ENCODE assay signal across 1 cellular context in the genomic region with DNA sequence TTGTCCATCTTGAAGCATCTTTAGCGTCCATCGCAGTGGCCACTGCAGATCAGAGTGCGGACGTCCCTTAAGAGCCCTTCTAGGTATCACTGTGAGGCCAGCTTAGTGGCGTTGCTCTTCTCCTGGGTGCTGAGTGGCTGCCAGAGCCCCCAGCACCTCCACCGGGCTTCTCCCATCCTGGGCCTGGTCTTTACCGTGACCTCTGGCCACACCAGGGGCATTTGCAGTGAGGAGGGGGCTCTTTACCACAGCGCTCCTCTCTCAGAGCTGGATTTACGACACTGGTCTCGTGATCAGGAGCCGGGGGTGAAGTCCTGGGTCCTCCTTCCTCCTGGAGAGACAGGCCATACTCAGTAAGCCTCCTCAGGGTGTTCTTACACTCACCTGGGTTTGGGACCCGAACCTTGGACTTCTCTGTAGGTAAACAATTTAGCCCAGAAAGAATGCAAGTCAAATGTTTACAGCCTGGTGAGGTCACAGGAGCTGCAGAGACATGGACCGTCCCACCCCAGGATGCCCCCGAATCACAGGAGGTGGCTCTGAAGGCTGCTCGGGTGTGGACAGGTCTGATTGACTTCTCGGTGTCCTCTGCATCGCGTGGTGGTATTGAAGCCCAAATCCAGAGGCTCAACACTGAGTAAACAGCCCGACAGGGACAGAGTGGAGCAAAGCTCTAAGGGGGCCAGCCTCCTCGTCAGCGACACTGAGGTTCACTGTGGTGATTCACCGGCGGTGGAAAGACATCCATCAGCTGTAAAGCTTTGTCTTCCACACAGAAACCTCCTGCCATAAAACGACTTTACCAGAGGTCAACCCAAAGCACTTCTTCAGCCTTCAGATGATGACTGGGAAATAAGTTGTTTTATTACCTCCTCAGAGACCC.
TF ChIP-seq lines count a peak whose summit lies in the region.

No MANE protein-coding gene starts in this region.

TF ChIP-seq in A549, 52 proteins besides CTCF, POLR2A, EP300 and RAD21 (continued from another document):
- TF ChIP-seq, protein P1, sequence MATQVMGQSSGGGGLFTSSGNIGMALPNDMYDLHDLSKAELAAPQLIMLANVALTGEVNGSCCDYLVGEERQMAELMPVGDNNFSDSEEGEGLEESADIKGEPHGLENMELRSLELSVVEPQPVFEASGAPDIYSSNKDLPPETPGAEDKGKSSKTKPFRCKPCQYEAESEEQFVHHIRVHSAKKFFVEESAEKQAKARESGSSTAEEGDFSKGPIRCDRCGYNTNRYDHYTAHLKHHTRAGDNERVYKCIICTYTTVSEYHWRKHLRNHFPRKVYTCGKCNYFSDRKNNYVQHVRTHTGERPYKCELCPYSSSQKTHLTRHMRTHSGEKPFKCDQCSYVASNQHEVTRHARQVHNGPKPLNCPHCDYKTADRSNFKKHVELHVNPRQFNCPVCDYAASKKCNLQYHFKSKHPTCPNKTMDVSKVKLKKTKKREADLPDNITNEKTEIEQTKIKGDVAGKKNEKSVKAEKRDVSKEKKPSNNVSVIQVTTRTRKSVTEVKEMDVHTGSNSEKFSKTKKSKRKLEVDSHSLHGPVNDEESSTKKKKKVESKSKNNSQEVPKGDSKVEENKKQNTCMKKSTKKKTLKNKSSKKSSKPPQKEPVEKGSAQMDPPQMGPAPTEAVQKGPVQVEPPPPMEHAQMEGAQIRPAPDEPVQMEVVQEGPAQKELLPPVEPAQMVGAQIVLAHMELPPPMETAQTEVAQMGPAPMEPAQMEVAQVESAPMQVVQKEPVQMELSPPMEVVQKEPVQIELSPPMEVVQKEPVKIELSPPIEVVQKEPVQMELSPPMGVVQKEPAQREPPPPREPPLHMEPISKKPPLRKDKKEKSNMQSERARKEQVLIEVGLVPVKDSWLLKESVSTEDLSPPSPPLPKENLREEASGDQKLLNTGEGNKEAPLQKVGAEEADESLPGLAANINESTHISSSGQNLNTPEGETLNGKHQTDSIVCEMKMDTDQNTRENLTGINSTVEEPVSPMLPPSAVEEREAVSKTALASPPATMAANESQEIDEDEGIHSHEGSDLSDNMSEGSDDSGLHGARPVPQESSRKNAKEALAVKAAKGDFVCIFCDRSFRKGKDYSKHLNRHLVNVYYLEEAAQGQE (IDR thresholded peaks at IDR 0.05), result no peak
- no peak for TF ChIP-seq SREBF2 (IDR thresholded peaks at IDR 0.05)
- no peak for TF ChIP-seq NR3C1 (IDR thresholded peaks at IDR 0.05)
- TF ChIP-seq RCOR1 (IDR thresholded peaks at IDR 0.05; ENCODE audit: low read depth, low read length), result no peak
- TF ChIP-seq FOSB (CRISPR knock-in tag; IDR thresholded peaks at IDR 0.05), result no peak
- TF ChIP-seq ZNF302 (CRISPR knock-in tag; IDR thresholded peaks at IDR 0.05), result no peak
- TF ChIP-seq, protein P2, sequence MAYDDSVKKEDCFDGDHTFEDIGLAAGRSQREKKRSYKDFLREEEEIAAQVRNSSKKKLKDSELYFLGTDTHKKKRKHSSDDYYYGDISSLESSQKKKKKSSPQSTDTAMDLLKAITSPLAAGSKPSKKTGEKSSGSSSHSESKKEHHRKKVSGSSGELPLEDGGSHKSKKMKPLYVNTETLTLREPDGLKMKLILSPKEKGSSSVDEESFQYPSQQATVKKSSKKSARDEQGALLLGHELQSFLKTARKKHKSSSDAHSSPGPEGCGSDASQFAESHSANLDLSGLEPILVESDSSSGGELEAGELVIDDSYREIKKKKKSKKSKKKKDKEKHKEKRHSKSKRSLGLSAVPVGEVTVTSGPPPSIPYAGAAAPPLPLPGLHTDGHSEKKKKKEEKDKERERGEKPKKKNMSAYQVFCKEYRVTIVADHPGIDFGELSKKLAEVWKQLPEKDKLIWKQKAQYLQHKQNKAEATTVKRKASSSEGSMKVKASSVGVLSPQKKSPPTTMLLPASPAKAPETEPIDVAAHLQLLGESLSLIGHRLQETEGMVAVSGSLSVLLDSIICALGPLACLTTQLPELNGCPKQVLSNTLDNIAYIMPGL (CRISPR knock-in tag; IDR thresholded peaks at IDR 0.05; ENCODE audit: borderline replicate concordance), result no peak
- no peak for TF ChIP-seq RARB (CRISPR knock-in tag; IDR thresholded peaks at IDR 0.05)
- TF ChIP-seq, protein P3, sequence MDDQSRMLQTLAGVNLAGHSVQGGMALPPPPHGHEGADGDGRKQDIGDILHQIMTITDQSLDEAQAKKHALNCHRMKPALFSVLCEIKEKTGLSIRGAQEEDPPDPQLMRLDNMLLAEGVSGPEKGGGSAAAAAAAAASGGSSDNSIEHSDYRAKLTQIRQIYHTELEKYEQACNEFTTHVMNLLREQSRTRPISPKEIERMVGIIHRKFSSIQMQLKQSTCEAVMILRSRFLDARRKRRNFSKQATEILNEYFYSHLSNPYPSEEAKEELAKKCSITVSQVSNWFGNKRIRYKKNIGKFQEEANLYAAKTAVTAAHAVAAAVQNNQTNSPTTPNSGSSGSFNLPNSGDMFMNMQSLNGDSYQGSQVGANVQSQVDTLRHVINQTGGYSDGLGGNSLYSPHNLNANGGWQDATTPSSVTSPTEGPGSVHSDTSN (IDR thresholded peaks at IDR 0.05), result no peak
- TF ChIP-seq, protein P4, sequence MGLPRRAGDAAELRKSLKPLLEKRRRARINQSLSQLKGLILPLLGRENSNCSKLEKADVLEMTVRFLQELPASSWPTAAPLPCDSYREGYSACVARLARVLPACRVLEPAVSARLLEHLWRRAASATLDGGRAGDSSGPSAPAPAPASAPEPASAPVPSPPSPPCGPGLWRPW (IDR thresholded peaks at IDR 0.05), result no peak
- no peak for TF ChIP-seq POLR2AphosphoS2 (conservative IDR thresholded peaks at IDR 0.05; ENCODE audit: low read length)
- TF ChIP-seq JUN (IDR thresholded peaks at IDR 0.05), result no peak
- TF ChIP-seq CHD2 (IDR thresholded peaks at IDR 0.05; ENCODE audit: low read length, partially characterized antibody), result no peak
- TF ChIP-seq, protein P5, sequence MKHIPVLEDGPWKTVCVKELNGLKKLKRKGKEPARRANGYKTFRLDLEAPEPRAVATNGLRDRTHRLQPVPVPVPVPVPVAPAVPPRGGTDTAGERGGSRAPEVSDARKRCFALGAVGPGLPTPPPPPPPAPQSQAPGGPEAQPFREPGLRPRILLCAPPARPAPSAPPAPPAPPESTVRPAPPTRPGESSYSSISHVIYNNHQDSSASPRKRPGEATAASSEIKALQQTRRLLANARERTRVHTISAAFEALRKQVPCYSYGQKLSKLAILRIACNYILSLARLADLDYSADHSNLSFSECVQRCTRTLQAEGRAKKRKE (CRISPR knock-in tag; IDR thresholded peaks at IDR 0.05; ENCODE audit: low read depth), result no peak
